8 cellular contexts compared by ENCODE assay signal in the genomic region with DNA sequence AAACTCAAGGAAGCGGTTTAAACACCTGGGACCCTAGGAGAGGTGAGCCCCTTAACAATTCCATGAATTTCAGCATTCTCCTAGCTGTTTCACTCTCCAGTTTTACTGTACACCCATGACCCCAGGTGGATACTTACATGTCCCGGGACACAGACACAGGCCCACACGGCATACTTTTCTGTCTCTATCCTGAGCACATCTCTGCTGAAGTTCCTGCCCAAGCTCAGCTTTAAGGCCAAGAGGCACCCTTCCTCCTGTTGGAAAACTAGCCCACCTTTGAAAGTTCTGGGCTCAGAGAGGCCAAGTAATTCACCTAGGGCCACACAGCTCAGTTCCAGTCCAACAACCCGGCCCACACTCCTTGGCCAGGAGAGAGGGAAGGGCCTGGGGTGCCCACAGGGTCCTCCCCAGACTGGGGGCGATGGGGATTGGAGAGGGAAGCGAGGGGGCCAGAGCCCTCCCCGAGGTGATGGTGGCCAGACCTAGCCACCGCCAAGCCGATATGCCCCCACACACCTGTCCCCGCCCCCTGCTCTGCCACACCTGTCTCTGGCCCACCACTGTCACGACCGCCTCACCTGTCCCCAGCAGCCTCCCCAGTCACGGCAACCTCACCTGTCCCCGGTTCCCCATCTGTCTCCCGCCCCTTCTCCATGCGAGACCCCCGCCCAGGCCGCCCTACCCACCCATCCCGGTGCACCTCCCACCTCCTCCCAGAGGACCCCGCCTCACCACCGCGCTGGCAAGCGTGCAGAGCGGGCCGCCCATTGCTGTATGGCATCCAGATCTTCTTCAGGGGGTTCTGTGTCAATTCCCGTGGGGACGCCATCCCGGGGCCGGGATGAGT. TPM values are rescaled to one million over a fixed set of nuclear protein-coding genes. Genes with fewer than 3 reads are reported as not detected.
DNase-seq lines count a peak whose midpoint lies in the region; ATAC-seq, FAIRE-seq and TF ChIP-seq lines count a peak whose summit lies in the region.

No MANE protein-coding gene starts in this region.

- TF ChIP-seq CTCF in GM06990 (IDR thresholded peaks at IDR 0.05; ENCODE audit: insufficient read depth, low read length, poor library complexity, severe bottlenecking), result no peak
- TF ChIP-seq CTCF in OCI-LY3 (IDR thresholded peaks at IDR 0.05; ENCODE audit: low read depth, low read length), result no peak
- TF ChIP-seq CTCF in endothelial cell of umbilical vein (IDR thresholded peaks at IDR 0.05; ENCODE audit: extremely low read depth in 1 of 2, insufficient read depth in 1 of 2, low read depth in 1 of 2, low read length in 2 of 2), result no peak
- TF ChIP-seq CTCF in parathyroid adenoma (IDR thresholded peaks at IDR 0.05), result no peak

- POLR2A ChIA-PET in endothelial cell of umbilical vein (lab: Charles Lee), result interaction anchor here (0.9 kb wide), 1 partner anchor 107 kb away, joined by 3 read pairs; no protein-coding TSS in a partner anchor

- no peak for DNase-seq in GM06990 (ENCODE audit: extremely low read depth, insufficient read length)
- DNase-seq in endothelial cell of umbilical vein (ENCODE audit: low read depth, low spot score), result no peak
- DNase-seq in NCI-H1694 (lab: John Stamatoyannopoulos, UW), result no peak
- no peak for DNase-seq in COLO829 (ENCODE audit: low spot score)
- no peak for DNase-seq in NCI-H1694 treated with DMSO at 0.1 percent for 48 hours (lab: John Stamatoyannopoulos, UW)

- dilution Hi-C loops in endothelial cell of umbilical vein (cut with MboI; ENCODE audit: extremely low pct_ligation_motif_present, low sequenced_read_pairs), result no loop called here

- no peaks in the 10 kb centered on the region for H3K9me1 ChIP-seq in endothelial cell of umbilical vein (replicated peaks; ENCODE audit: control insufficient read depth, extremely low read depth, insufficient read depth, low read length)

- CTCF ChIA-PET in endothelial cell of umbilical vein (lab: Charles Lee), result interaction anchor here (0.8 to 6.8 kb wide), 9 partner anchors 7 to 156 kb away, joined by 3 to 38 read pairs (median 5); a partner anchor contains a TSS

- H3K4me3 ChIP-seq in GM06990 (replicated peaks; ENCODE audit: low read depth, low read length) (peak overlapping the region; percentile 83), OCI-LY3 (ENCODE audit: low read length) (peak overlapping the region; percentile 93), endothelial cell of umbilical vein (replicated peaks in 1 of 3; ENCODE audit: insufficient read depth in 1 of 3, low read depth in 1 of 3, low read length in 3 of 3) (peak overlapping the region; percentile 34 to 63 (median 40)), parathyroid adenoma (ENCODE audit: low read depth, low read length) (peak overlapping the region; percentile 61)

- H3K9ac ChIP-seq in OCI-LY3 (ENCODE audit: low read length) (peak overlapping the region; percentile 69), endothelial cell of umbilical vein (replicated peaks; ENCODE audit: extremely low read depth, insufficient read depth, low read length) (no peak overlapping the region), parathyroid adenoma (no peak overlapping the region)

- peak overlapping the region; percentile 97 for H3K4me2 ChIP-seq in OCI-LY3 (ENCODE audit: low read length)
- H3K4me2 ChIP-seq in endothelial cell of umbilical vein (ENCODE audit: insufficient read depth, low read length), result peak overlapping the region; percentile 35
- H3K4me2 ChIP-seq in parathyroid adenoma (ENCODE audit: low read length), result peak overlapping the region; percentile 79

- TF ChIP-seq POLR2A in endothelial cell of umbilical vein (IDR thresholded peaks at IDR 0.05; ENCODE audit: low read depth, low read length), result peak; percentile 24

- H3K79me2 ChIP-seq in OCI-LY3 (ENCODE audit: low read length), result peaks cover 13% of the 10 kb centered on the region
- no peaks in the 10 kb centered on the region for H3K79me2 ChIP-seq in endothelial cell of umbilical vein (ENCODE audit: control insufficient read depth, insufficient read depth, low read length)
- H3K79me2 ChIP-seq in parathyroid adenoma, result peaks cover 5% of the 10 kb centered on the region

- H3K9me3 ChIP-seq in OCI-LY3 (ENCODE audit: insufficient read depth, low read length) (no peaks in the 10 kb centered on the region), endothelial cell of umbilical vein (replicated peaks; ENCODE audit: control insufficient read depth, insufficient read depth, low read length) (no peaks in the 10 kb centered on the region), parathyroid adenoma (ENCODE audit: control insufficient read depth, low read length) (no peaks in the 10 kb centered on the region)

- peaks cover 43% of the 10 kb centered on the region for H3K4me1 ChIP-seq in OCI-LY3 (ENCODE audit: low read length)
- H3K4me1 ChIP-seq in endothelial cell of umbilical vein (ENCODE audit: control insufficient read depth, extremely low read depth, insufficient read depth, low read length), result peaks cover 12% of the 10 kb centered on the region
- H3K4me1 ChIP-seq in parathyroid adenoma, result peaks cover 28% of the 10 kb centered on the region

- no TSS peak for BruUV-seq in endothelial cell of umbilical vein (replicated peaks; lab: Mats Ljungman, UMichigan)

- H2AFZ ChIP-seq in OCI-LY3 (ENCODE audit: low read depth, low read length) (no peak overlapping the region), endothelial cell of umbilical vein (ENCODE audit: low read depth, low read length) (peak overlapping the region; percentile 88), parathyroid adenoma (peak overlapping the region; percentile 86)

- H3K36me3 ChIP-seq in GM06990 (ENCODE audit: control insufficient read depth, insufficient read depth, low read length) (peaks cover 3% of the 10 kb centered on the region), OCI-LY3 (replicated peaks; ENCODE audit: low read depth, low read length) (peaks cover 33% of the 10 kb centered on the region), endothelial cell of umbilical vein (ENCODE audit: control insufficient read depth in 2 of 2, extremely low read depth in 1 of 2, insufficient read depth in 2 of 2, low read length in 2 of 2) (no peaks in the 10 kb centered on the region), parathyroid adenoma (ENCODE audit: control insufficient read depth, insufficient read depth, low read length) (no peaks in the 10 kb centered on the region)

- H4K20me1 ChIP-seq in OCI-LY3 (ENCODE audit: insufficient read depth, low read length) (peaks cover 13% of the 10 kb centered on the region; the same call in 1 of the 2 replicates), endothelial cell of umbilical vein (replicated peaks; ENCODE audit: control insufficient read depth, extremely low read depth, insufficient read depth, low read length) (no peaks in the 10 kb centered on the region)

- intact Hi-C loops in endothelial cell of umbilical vein (cut with micrococcal nuclease), result loop anchor here (2.0 kb wide), 2 partner anchors 51 to 53 kb away; a partner anchor contains a TSS

- H3K27me3 ChIP-seq in GM06990 (replicated peaks; ENCODE audit: control insufficient read depth, insufficient read depth, low read length) (no peaks in the 10 kb centered on the region), OCI-LY3 (ENCODE audit: low read depth, low read length) (no peaks in the 10 kb centered on the region), endothelial cell of umbilical vein (ENCODE audit: control insufficient read depth in 2 of 2, insufficient read depth in 2 of 2, low read length in 2 of 2) (no peaks in the 10 kb centered on the region), parathyroid adenoma (ENCODE audit: control insufficient read depth, insufficient read depth, low read length) (no peaks in the 10 kb centered on the region)

- H3K27ac ChIP-seq in OCI-LY3 (ENCODE audit: low read length), result no peak overlapping the region
- H3K27ac ChIP-seq in endothelial cell of umbilical vein (ENCODE audit: insufficient read depth, low read depth, low read length), result no peak overlapping the region
- peak overlapping the region; percentile 37 for H3K27ac ChIP-seq in parathyroid adenoma

- FAIRE-seq in endothelial cell of umbilical vein (lab: Jason Lieb, UNC), result no peak

- ATAC-seq in GM21717 (IDR thresholded peaks at IDR 0.05; ENCODE audit: unreplicated experiment), result no peak

RNA-seq across cellular contexts. Expression of a gene that starts 0.4 kb away (rescaled TPM):
- total RNA-seq in endothelial cell of umbilical vein, result 4.2 and 4.9 TPM in 2 replicates
- 4.0 and 4.1 TPM in 2 replicates for polyA plus RNA-seq in endothelial cell of umbilical vein
- 2.6 and 2.7 TPM in 2 replicates for polyA plus RNA-seq in endothelial cell of umbilical vein (2011; cell fraction: cytosol; rRNA removed)
- polyA plus RNA-seq in endothelial cell of umbilical vein (2011; cell fraction: nucleus; rRNA removed), result 7.1 and 8.9 TPM in 2 replicates
- polyA plus RNA-seq in endothelial cell of umbilical vein (2012), result 1.2 and 2.0 TPM in 2 replicates
- polyA minus RNA-seq in endothelial cell of umbilical vein, result 7.1 and 7.6 TPM in 2 replicates
- 1.6 TPM for polyA minus RNA-seq in endothelial cell of umbilical vein (2011; cell fraction: cytosol; rRNA and poly(A)+ RNA removed)
- polyA minus RNA-seq in endothelial cell of umbilical vein (2011; cell fraction: nucleus; rRNA and poly(A)+ RNA removed), result 2.0 and 3.1 TPM in 2 replicates

RNA-seq across cellular contexts. Expression of a gene that starts 7.4 kb away (rescaled TPM):
- total RNA-seq in endothelial cell of umbilical vein, result not detected in 2 replicates
- polyA plus RNA-seq in endothelial cell of umbilical vein, result 0.05 and 0.11 TPM in 2 replicates
- not detected in 2 replicates for polyA plus RNA-seq in endothelial cell of umbilical vein (2011; cell fraction: cytosol; rRNA removed)
- 0.22 and 0.27 TPM in 2 replicates for polyA plus RNA-seq in endothelial cell of umbilical vein (2011; cell fraction: nucleus; rRNA removed)
- not detected in 2 replicates for polyA plus RNA-seq in endothelial cell of umbilical vein (2012)
- polyA minus RNA-seq in endothelial cell of umbilical vein, result not detected in 2 replicates
- polyA minus RNA-seq in endothelial cell of umbilical vein (2011; cell fraction: cytosol; rRNA and poly(A)+ RNA removed), result not detected
- not detected in 2 replicates for polyA minus RNA-seq in endothelial cell of umbilical vein (2011; cell fraction: nucleus; rRNA and poly(A)+ RNA removed)

RNA-seq across cellular contexts. Expression of a gene that starts 39.0 kb away (rescaled TPM):
- 1.5 and 1.9 TPM in 2 replicates for total RNA-seq in endothelial cell of umbilical vein
- 0.55 and 1.1 TPM in 2 replicates for polyA plus RNA-seq in endothelial cell of umbilical vein
- 0.12 and 0.13 TPM in 2 replicates for polyA plus RNA-seq in endothelial cell of umbilical vein (2011; cell fraction: cytosol; rRNA removed)
- 4.9 and 6.0 TPM in 2 replicates for polyA plus RNA-seq in endothelial cell of umbilical vein (2011; cell fraction: nucleus; rRNA removed)
- 0.44 and 0.78 TPM in 2 replicates for polyA plus RNA-seq in endothelial cell of umbilical vein (2012)
- polyA minus RNA-seq in endothelial cell of umbilical vein, result 0.19 and 1.2 TPM in 2 replicates
- polyA minus RNA-seq in endothelial cell of umbilical vein (2011; cell fraction: cytosol; rRNA and poly(A)+ RNA removed), result 14.2 TPM
- polyA minus RNA-seq in endothelial cell of umbilical vein (2011; cell fraction: nucleus; rRNA and poly(A)+ RNA removed), result 0.96 and 1.8 TPM in 2 replicates

RNA-seq across cellular contexts. Expression of a gene that starts 52.2 kb away (rescaled TPM):
- total RNA-seq in endothelial cell of umbilical vein, result 205 and 213 TPM in 2 replicates
- 320 and 401 TPM in 2 replicates for polyA plus RNA-seq in endothelial cell of umbilical vein
- 210 and 226 TPM in 2 replicates for polyA plus RNA-seq in endothelial cell of umbilical vein (2011; cell fraction: cytosol; rRNA removed)
- 87.1 and 91.4 TPM in 2 replicates for polyA plus RNA-seq in endothelial cell of umbilical vein (2011; cell fraction: nucleus; rRNA removed)
- polyA plus RNA-seq in endothelial cell of umbilical vein (2012), result 173 and 191 TPM in 2 replicates
- 158 and 169 TPM in 2 replicates for polyA minus RNA-seq in endothelial cell of umbilical vein
- 92.3 TPM for polyA minus RNA-seq in endothelial cell of umbilical vein (2011; cell fraction: cytosol; rRNA and poly(A)+ RNA removed)
- polyA minus RNA-seq in endothelial cell of umbilical vein (2011; cell fraction: nucleus; rRNA and poly(A)+ RNA removed), result 29.9 and 37.6 TPM in 2 replicates

RNA-seq across cellular contexts. Expression of a gene that starts 53.3 kb away (rescaled TPM):
- 184 and 186 TPM in 2 replicates for total RNA-seq in endothelial cell of umbilical vein
- polyA plus RNA-seq in endothelial cell of umbilical vein, result 415 and 427 TPM in 2 replicates
- 307 and 337 TPM in 2 replicates for polyA plus RNA-seq in endothelial cell of umbilical vein (2011; cell fraction: cytosol; rRNA removed)
- polyA plus RNA-seq in endothelial cell of umbilical vein (2011; cell fraction: nucleus; rRNA removed), result 290 and 315 TPM in 2 replicates
- 171 and 242 TPM in 2 replicates for polyA plus RNA-seq in endothelial cell of umbilical vein (2012)
- 542 and 636 TPM in 2 replicates for polyA minus RNA-seq in endothelial cell of umbilical vein
- 468 TPM for polyA minus RNA-seq in endothelial cell of umbilical vein (2011; cell fraction: cytosol; rRNA and poly(A)+ RNA removed)
- polyA minus RNA-seq in endothelial cell of umbilical vein (2011; cell fraction: nucleus; rRNA and poly(A)+ RNA removed), result 79.8 and 86.9 TPM in 2 replicates

Comparison
In these comparisons a context has a peak if more than half of its experiments do, and no peak if none do; other contexts are left out.
1. H3K4me3 ChIP-seq: peak in every context shown above with its lines; median percentile 93 in OCI-LY3; 83 in GM06990; 61 in parathyroid adenoma; 40 in endothelial cell of umbilical vein.
2. H3K4me2 ChIP-seq: peak in every context shown above with its lines; median percentile 97 in OCI-LY3; 79 in parathyroid adenoma; 35 in endothelial cell of umbilical vein.